Comparison of ENCODE assay signal across 8 cellular contexts in genomic region chr13:29362849-29363604, GRCh38.
A peak's percentile ranks its signal among the peaks of the same experiment; 100 is the strongest.
DNase-seq lines count a peak whose midpoint lies in the region; ATAC-seq and TF ChIP-seq lines count a peak whose summit lies in the region.

No MANE protein-coding gene starts in this region.

- H3K27me3 ChIP-seq in GM23338 (ENCODE audit: insufficient read depth) = no peaks in the 10 kb centered on the region
- no peaks in the 10 kb centered on the region for H3K27me3 ChIP-seq in Loucy (ENCODE audit: insufficient read depth, low read length, poor library complexity, severe bottlenecking)
- H3K27me3 ChIP-seq in SU-DHL-6 (ENCODE audit: low read length) = no peaks in the 10 kb centered on the region

- no peak overlapping the region for H3K27ac Mint-ChIP-seq in GM23338
- H3K27ac Mint-ChIP-seq in stimulated activated effector memory CD8-positive, alpha-beta T cell treated with anti-CD3 and anti-CD28 coated beads, Interleukin-12 subunit alpha, Interleukin-12 subunit beta, amount 100 ng/mL, for 72 hours = no peak overlapping the region

- H3K27ac ChIP-seq in GM23338 (ENCODE audit: low read depth) (no peak overlapping the region), SU-DHL-6 (ENCODE audit: low read depth, low read length) (no peak overlapping the region)

- H3K9me3 Mint-ChIP-seq in GM23338 = no peaks in the 10 kb centered on the region
- H3K9me3 Mint-ChIP-seq in stimulated activated effector memory CD8-positive, alpha-beta T cell treated with anti-CD3 and anti-CD28 coated beads, Interleukin-12 subunit alpha, Interleukin-12 subunit beta, amount 100 ng/mL, for 72 hours = no peaks in the 10 kb centered on the region

- no peak overlapping the region for H3K4me2 ChIP-seq in GM23338
- peak overlapping the region; percentile 47 for H3K4me2 ChIP-seq in Loucy (ENCODE audit: low read depth, low read length, poor library complexity, severe bottlenecking)
- no peak overlapping the region for H3K4me2 ChIP-seq in SU-DHL-6 (ENCODE audit: low read depth, low read length, poor library complexity, severe bottlenecking)

- H3K27me3 Mint-ChIP-seq in GM23338 (ENCODE audit: insufficient read depth, low read depth, poor library complexity) = peaks cover 5% of the 10 kb centered on the region

- H3K9me2 ChIP-seq in GM23338 (ENCODE audit: insufficient read depth) (0 out of 2 replicates have a peak, but pooled peaks cover 4% of the 10 kb centered on the region), Loucy (replicated peaks; ENCODE audit: low read depth, low read length) (no peaks in the 10 kb centered on the region), SU-DHL-6 (replicated peaks; ENCODE audit: insufficient read depth, low read length) (no peaks in the 10 kb centered on the region)

- H3K36me3 Mint-ChIP-seq in GM23338 (ENCODE audit: low read depth) = no peaks in the 10 kb centered on the region
- no peaks in the 10 kb centered on the region for H3K36me3 Mint-ChIP-seq in stimulated activated effector memory CD8-positive, alpha-beta T cell treated with anti-CD3 and anti-CD28 coated beads, Interleukin-12 subunit alpha, Interleukin-12 subunit beta, amount 100 ng/mL, for 72 hours

- H3K4me3 ChIP-seq in GM23338 (no peak overlapping the region), Loucy (ENCODE audit: low read length, poor library complexity, severe bottlenecking) (peak overlapping the region; percentile 26), SU-DHL-6 (ENCODE audit: insufficient read depth, low read length, poor library complexity, severe bottlenecking) (no peak overlapping the region)

- H3K9ac ChIP-seq in Loucy (ENCODE audit: low read depth, low read length, poor library complexity, severe bottlenecking) (no peak overlapping the region), SU-DHL-6 (ENCODE audit: low read length) (no peak overlapping the region)

- H3F3A ChIP-seq in GM23338 (replicated peaks; ENCODE audit: low read depth) (no peaks in the 10 kb centered on the region), Loucy (ENCODE audit: low read depth) (no peaks in the 10 kb centered on the region), SU-DHL-6 (ENCODE audit: insufficient read depth) (no peaks in the 10 kb centered on the region)

- no peaks in the 10 kb centered on the region for H3K36me3 ChIP-seq in GM23338 (ENCODE audit: insufficient read depth)
- H3K36me3 ChIP-seq in Loucy (ENCODE audit: insufficient read depth, low read length) = no peaks in the 10 kb centered on the region
- no peaks in the 10 kb centered on the region for H3K36me3 ChIP-seq in SU-DHL-6 (ENCODE audit: low read length)

- H3K79me2 ChIP-seq in GM23338 (replicated peaks; ENCODE audit: insufficient read depth) (no peaks in the 10 kb centered on the region), Loucy (ENCODE audit: insufficient read depth, low read length) (no peaks in the 10 kb centered on the region), SU-DHL-6 (ENCODE audit: insufficient read depth, low read length) (no peaks in the 10 kb centered on the region)

- peak; percentile 99 for ATAC-seq in GM23338
- ATAC-seq in stimulated activated effector memory CD8-positive, alpha-beta T cell treated with anti-CD3 and anti-CD28 coated beads, Interleukin-12 subunit alpha, Interleukin-12 subunit beta, amount 100 ng/mL, for 72 hours = peak; percentile 85

- no peak overlapping the region for H3K4me3 Mint-ChIP-seq in GM23338
- no peak overlapping the region for H3K4me3 Mint-ChIP-seq in stimulated activated effector memory CD8-positive, alpha-beta T cell treated with anti-CD3 and anti-CD28 coated beads, Interleukin-12 subunit alpha, Interleukin-12 subunit beta, amount 100 ng/mL, for 72 hours

- H2AFZ ChIP-seq in GM23338 = peak overlapping the region; percentile 44; the same call in 1 of the 2 replicates
- peak overlapping the region; percentile 70 for H2AFZ ChIP-seq in Loucy (ENCODE audit: low read length)
- no peak overlapping the region for H2AFZ ChIP-seq in SU-DHL-6 (ENCODE audit: low read depth, low read length, severe bottlenecking)

- no peaks in the 10 kb centered on the region for H3K9me3 ChIP-seq in Loucy (ENCODE audit: insufficient read depth, low read depth, low read length)
- no peaks in the 10 kb centered on the region for H3K9me3 ChIP-seq in SU-DHL-6 (ENCODE audit: insufficient read depth, low read length)

- peak; percentile 9 for DNase-seq in NCI-H2107 treated with DMSO at 0.1 percent for 48 hours (lab: John Stamatoyannopoulos, UW; ENCODE audit: unreplicated experiment)
- DNase-seq in NCI-H2107 (lab: John Stamatoyannopoulos, UW) = no peak
- peak; percentile 89 for DNase-seq in GM23338 (ENCODE audit: low spot score)
- DNase-seq in cerebellar cortex (ENCODE audit: low spot score) = peak; percentile 79
- peak; percentile 87 for DNase-seq in left kidney (ENCODE audit: low read depth, low spot score)
- DNase-seq in stimulated activated effector memory CD8-positive, alpha-beta T cell treated with anti-CD3 and anti-CD28 coated beads, Interleukin-12 subunit alpha, Interleukin-12 subunit beta, amount 100 ng/mL, for 72 hours (ENCODE audit: low spot score in 2 of 2) = peak; percentile 13 to 53

- no peaks in the 10 kb centered on the region for H3K4me1 Mint-ChIP-seq in GM23338
- H3K4me1 Mint-ChIP-seq in stimulated activated effector memory CD8-positive, alpha-beta T cell treated with anti-CD3 and anti-CD28 coated beads, Interleukin-12 subunit alpha, Interleukin-12 subunit beta, amount 100 ng/mL, for 72 hours = no peaks in the 10 kb centered on the region

- H3K4me1 ChIP-seq in GM23338 (ENCODE audit: insufficient read depth) (no peaks in the 10 kb centered on the region), Loucy (ENCODE audit: insufficient read depth, low read length, poor library complexity, severe bottlenecking) (no peaks in the 10 kb centered on the region)

- H4K20me1 ChIP-seq in GM23338 (replicated peaks; ENCODE audit: insufficient read depth) (no peaks in the 10 kb centered on the region), Loucy (ENCODE audit: insufficient read depth, low read length, poor library complexity, severe bottlenecking) (no peaks in the 10 kb centered on the region), SU-DHL-6 (ENCODE audit: low read depth, low read length) (no peaks in the 10 kb centered on the region)

- TF ChIP-seq CTCF in GM23338 (conservative IDR thresholded peaks at IDR 0.05; ENCODE audit: low read depth in 2 of 2) (peak; percentile 93 to 97), Loucy (conservative IDR thresholded peaks at IDR 0.05; ENCODE audit: low read length) (peak; percentile 93), SU-DHL-6 (IDR thresholded peaks at IDR 0.05; ENCODE audit: insufficient read depth, low read length, poor library complexity, severe bottlenecking) (peak; percentile 81)

TF ChIP-seq in GM23338, 12 proteins besides CTCF, POLR2A, EP300 and RAD21:
- TF ChIP-seq EZH2 (IDR thresholded peaks at IDR 0.05; ENCODE audit: low read depth, unreplicated experiment) (no peak), CREB1 (CRISPR knock-in tag; IDR thresholded peaks at IDR 0.05; ENCODE audit: low read depth) (0 out of 2 replicates have a peak, but pooled peaks have one; percentile 11)
TF ChIP-seq in GM23338: peak in this region for 1.
